ENCODE assay signal across 1 cellular context in the genomic region with DNA sequence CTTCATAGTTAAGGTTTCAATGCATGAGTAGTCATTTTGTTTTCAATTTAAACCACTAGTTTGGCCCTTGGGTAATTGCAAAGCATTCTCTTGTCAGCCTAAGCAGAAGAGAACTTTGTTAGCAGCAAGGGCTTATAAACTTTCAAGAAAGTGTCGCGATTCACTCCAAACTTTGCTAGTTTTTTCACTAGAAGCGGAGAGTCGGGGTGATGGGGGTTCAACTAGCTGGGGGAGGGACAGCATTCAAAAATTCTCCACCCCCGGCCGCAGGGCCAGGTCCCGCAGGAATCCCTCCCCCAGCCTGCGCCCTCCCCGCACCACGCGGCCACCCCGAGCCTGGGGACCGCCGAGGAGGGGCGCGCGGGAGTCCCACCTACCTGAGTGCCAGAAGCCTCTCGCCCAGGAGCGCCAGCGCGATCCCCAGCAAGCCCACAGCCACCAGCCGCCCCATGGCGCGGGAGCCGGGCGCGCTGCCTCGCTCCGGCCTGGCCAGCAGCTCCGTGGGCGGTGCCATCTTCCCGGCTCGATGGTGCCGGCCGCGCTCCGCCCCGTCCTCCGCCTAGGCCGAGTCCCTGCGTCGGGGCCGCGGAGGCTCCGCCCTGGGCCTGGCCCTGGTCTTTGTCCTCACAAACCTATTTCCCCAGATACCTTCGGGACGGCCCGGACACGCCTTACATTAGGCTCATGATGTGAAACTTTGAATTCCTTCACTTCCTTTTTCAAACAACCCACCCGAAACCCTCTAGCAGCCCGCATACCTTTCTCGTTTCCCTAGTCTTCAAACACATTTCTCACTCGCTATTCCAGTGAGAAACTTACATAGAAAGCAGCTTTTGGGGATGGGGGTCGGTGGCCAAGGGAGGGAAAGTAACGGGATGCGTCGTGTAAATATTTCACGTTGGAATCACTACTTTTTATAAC.
TF ChIP-seq lines count a peak whose summit lies in the region.

A gene (minus strand): TSS at position 528 of the 921 bp plus-strand sequence. CDS start 77 bp downstream, at position 451.

TF ChIP-seq in K562, 482 proteins besides CTCF, POLR2A, EP300 and RAD21 (continued from another document and continues in another):
- TF ChIP-seq, protein P1, sequence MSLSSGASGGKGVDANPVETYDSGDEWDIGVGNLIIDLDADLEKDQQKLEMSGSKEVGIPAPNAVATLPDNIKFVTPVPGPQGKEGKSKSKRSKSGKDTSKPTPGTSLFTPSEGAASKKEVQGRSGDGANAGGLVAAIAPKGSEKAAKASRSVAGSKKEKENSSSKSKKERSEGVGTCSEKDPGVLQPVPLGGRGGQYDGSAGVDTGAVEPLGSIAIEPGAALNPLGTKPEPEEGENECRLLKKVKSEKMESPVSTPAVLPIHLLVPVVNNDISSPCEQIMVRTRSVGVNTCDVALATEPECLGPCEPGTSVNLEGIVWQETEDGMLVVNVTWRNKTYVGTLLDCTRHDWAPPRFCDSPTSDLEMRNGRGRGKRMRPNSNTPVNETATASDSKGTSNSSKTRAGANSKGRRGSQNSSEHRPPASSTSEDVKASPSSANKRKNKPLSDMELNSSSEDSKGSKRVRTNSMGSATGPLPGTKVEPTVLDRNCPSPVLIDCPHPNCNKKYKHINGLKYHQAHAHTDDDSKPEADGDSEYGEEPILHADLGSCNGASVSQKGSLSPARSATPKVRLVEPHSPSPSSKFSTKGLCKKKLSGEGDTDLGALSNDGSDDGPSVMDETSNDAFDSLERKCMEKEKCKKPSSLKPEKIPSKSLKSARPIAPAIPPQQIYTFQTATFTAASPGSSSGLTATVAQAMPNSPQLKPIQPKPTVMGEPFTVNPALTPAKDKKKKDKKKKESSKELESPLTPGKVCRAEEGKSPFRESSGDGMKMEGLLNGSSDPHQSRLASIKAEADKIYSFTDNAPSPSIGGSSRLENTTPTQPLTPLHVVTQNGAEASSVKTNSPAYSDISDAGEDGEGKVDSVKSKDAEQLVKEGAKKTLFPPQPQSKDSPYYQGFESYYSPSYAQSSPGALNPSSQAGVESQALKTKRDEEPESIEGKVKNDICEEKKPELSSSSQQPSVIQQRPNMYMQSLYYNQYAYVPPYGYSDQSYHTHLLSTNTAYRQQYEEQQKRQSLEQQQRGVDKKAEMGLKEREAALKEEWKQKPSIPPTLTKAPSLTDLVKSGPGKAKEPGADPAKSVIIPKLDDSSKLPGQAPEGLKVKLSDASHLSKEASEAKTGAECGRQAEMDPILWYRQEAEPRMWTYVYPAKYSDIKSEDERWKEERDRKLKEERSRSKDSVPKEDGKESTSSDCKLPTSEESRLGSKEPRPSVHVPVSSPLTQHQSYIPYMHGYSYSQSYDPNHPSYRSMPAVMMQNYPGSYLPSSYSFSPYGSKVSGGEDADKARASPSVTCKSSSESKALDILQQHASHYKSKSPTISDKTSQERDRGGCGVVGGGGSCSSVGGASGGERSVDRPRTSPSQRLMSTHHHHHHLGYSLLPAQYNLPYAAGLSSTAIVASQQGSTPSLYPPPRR (CRISPR knock-in tag; IDR thresholded peaks at IDR 0.05; ENCODE audit: borderline replicate concordance), result no peak
- TF ChIP-seq NR4A1 (CRISPR knock-in tag; IDR thresholded peaks at IDR 0.05) (no peak), NR4A1 (tag; IDR thresholded peaks at IDR 0.05) (peak; percentile 63; the same call in 1 of the 2 replicates), PTRF (tag; IDR thresholded peaks at IDR 0.05) (no peak), U2AF2 (optimal IDR thresholded peaks at IDR 0.05; ENCODE audit: low read depth, low read length) (no peak), ZNF143 (CRISPR knock-in tag; IDR thresholded peaks at IDR 0.05) (no peak), CBX5 (IDR thresholded peaks at IDR 0.05; ENCODE audit: borderline replicate concordance, low read depth) (no peak), ZFPM2 (CRISPR knock-in tag; IDR thresholded peaks at IDR 0.05) (0 out of 2 replicates have a peak, but pooled peaks have one; percentile 6), MBD2 (IDR thresholded peaks at IDR 0.05; ENCODE audit: borderline replicate concordance, low read depth) (no peak; the same call in 1 of the 2 replicates), PHB (CRISPR knock-in tag; IDR thresholded peaks at IDR 0.05) (no peak), BRD4 (IDR thresholded peaks at IDR 0.05) (peak; percentile 60; the same call in 1 of the 2 replicates), ESRRA (IDR thresholded peaks at IDR 0.05; ENCODE audit: borderline replicate concordance, low read depth) (peak; percentile 26; the same call in 1 of the 2 replicates), NCOA6 (IDR thresholded peaks at IDR 0.05) (no peak), FIP1L1 (IDR thresholded peaks at IDR 0.05; ENCODE audit: low read depth, low read length, poor library complexity, severe bottlenecking) (peak; percentile 65), EGR1 (conservative IDR thresholded peaks at IDR 0.05) (peak; percentile 72), TEAD4 (IDR thresholded peaks at IDR 0.05; ENCODE audit: low read length) (no peak; the same call in 1 of the 2 replicates), TEAD4 (CRISPR knock-in tag; IDR thresholded peaks at IDR 0.05; ENCODE audit: borderline replicate concordance) (peak; percentile 37; the same call in 1 of the 2 replicates), CC2D1A (IDR thresholded peaks at IDR 0.05) (no peak), SOX6 (IDR thresholded peaks at IDR 0.05) (peak; percentile 43; the same call in 1 of the 2 replicates)
- TF ChIP-seq, protein P2, sequence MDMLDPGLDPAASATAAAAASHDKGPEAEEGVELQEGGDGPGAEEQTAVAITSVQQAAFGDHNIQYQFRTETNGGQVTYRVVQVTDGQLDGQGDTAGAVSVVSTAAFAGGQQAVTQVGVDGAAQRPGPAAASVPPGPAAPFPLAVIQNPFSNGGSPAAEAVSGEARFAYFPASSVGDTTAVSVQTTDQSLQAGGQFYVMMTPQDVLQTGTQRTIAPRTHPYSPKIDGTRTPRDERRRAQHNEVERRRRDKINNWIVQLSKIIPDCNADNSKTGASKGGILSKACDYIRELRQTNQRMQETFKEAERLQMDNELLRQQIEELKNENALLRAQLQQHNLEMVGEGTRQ (CRISPR knock-in tag; IDR thresholded peaks at IDR 0.05), result no peak; the same call in 1 of the 2 replicates
- TF ChIP-seq, protein P3, sequence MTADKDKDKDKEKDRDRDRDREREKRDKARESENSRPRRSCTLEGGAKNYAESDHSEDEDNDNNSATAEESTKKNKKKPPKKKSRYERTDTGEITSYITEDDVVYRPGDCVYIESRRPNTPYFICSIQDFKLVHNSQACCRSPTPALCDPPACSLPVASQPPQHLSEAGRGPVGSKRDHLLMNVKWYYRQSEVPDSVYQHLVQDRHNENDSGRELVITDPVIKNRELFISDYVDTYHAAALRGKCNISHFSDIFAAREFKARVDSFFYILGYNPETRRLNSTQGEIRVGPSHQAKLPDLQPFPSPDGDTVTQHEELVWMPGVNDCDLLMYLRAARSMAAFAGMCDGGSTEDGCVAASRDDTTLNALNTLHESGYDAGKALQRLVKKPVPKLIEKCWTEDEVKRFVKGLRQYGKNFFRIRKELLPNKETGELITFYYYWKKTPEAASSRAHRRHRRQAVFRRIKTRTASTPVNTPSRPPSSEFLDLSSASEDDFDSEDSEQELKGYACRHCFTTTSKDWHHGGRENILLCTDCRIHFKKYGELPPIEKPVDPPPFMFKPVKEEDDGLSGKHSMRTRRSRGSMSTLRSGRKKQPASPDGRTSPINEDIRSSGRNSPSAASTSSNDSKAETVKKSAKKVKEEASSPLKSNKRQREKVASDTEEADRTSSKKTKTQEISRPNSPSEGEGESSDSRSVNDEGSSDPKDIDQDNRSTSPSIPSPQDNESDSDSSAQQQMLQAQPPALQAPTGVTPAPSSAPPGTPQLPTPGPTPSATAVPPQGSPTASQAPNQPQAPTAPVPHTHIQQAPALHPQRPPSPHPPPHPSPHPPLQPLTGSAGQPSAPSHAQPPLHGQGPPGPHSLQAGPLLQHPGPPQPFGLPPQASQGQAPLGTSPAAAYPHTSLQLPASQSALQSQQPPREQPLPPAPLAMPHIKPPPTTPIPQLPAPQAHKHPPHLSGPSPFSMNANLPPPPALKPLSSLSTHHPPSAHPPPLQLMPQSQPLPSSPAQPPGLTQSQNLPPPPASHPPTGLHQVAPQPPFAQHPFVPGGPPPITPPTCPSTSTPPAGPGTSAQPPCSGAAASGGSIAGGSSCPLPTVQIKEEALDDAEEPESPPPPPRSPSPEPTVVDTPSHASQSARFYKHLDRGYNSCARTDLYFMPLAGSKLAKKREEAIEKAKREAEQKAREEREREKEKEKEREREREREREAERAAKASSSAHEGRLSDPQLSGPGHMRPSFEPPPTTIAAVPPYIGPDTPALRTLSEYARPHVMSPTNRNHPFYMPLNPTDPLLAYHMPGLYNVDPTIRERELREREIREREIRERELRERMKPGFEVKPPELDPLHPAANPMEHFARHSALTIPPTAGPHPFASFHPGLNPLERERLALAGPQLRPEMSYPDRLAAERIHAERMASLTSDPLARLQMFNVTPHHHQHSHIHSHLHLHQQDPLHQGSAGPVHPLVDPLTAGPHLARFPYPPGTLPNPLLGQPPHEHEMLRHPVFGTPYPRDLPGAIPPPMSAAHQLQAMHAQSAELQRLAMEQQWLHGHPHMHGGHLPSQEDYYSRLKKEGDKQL (CRISPR knock-in tag; IDR thresholded peaks at IDR 0.05; ENCODE audit: borderline replicate concordance), result no peak
- TF ChIP-seq, protein P4, sequence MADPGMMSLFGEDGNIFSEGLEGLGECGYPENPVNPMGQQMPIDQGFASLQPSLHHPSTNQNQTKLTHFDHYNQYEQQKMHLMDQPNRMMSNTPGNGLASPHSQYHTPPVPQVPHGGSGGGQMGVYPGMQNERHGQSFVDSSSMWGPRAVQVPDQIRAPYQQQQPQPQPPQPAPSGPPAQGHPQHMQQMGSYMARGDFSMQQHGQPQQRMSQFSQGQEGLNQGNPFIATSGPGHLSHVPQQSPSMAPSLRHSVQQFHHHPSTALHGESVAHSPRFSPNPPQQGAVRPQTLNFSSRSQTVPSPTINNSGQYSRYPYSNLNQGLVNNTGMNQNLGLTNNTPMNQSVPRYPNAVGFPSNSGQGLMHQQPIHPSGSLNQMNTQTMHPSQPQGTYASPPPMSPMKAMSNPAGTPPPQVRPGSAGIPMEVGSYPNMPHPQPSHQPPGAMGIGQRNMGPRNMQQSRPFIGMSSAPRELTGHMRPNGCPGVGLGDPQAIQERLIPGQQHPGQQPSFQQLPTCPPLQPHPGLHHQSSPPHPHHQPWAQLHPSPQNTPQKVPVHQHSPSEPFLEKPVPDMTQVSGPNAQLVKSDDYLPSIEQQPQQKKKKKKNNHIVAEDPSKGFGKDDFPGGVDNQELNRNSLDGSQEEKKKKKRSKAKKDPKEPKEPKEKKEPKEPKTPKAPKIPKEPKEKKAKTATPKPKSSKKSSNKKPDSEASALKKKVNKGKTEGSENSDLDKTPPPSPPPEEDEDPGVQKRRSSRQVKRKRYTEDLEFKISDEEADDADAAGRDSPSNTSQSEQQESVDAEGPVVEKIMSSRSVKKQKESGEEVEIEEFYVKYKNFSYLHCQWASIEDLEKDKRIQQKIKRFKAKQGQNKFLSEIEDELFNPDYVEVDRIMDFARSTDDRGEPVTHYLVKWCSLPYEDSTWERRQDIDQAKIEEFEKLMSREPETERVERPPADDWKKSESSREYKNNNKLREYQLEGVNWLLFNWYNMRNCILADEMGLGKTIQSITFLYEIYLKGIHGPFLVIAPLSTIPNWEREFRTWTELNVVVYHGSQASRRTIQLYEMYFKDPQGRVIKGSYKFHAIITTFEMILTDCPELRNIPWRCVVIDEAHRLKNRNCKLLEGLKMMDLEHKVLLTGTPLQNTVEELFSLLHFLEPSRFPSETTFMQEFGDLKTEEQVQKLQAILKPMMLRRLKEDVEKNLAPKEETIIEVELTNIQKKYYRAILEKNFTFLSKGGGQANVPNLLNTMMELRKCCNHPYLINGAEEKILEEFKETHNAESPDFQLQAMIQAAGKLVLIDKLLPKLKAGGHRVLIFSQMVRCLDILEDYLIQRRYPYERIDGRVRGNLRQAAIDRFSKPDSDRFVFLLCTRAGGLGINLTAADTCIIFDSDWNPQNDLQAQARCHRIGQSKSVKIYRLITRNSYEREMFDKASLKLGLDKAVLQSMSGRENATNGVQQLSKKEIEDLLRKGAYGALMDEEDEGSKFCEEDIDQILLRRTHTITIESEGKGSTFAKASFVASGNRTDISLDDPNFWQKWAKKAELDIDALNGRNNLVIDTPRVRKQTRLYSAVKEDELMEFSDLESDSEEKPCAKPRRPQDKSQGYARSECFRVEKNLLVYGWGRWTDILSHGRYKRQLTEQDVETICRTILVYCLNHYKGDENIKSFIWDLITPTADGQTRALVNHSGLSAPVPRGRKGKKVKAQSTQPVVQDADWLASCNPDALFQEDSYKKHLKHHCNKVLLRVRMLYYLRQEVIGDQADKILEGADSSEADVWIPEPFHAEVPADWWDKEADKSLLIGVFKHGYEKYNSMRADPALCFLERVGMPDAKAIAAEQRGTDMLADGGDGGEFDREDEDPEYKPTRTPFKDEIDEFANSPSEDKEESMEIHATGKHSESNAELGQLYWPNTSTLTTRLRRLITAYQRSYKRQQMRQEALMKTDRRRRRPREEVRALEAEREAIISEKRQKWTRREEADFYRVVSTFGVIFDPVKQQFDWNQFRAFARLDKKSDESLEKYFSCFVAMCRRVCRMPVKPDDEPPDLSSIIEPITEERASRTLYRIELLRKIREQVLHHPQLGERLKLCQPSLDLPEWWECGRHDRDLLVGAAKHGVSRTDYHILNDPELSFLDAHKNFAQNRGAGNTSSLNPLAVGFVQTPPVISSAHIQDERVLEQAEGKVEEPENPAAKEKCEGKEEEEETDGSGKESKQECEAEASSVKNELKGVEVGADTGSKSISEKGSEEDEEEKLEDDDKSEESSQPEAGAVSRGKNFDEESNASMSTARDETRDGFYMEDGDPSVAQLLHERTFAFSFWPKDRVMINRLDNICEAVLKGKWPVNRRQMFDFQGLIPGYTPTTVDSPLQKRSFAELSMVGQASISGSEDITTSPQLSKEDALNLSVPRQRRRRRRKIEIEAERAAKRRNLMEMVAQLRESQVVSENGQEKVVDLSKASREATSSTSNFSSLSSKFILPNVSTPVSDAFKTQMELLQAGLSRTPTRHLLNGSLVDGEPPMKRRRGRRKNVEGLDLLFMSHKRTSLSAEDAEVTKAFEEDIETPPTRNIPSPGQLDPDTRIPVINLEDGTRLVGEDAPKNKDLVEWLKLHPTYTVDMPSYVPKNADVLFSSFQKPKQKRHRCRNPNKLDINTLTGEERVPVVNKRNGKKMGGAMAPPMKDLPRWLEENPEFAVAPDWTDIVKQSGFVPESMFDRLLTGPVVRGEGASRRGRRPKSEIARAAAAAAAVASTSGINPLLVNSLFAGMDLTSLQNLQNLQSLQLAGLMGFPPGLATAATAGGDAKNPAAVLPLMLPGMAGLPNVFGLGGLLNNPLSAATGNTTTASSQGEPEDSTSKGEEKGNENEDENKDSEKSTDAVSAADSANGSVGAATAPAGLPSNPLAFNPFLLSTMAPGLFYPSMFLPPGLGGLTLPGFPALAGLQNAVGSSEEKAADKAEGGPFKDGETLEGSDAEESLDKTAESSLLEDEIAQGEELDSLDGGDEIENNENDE (IDR thresholded peaks at IDR 0.05; ENCODE audit: low read depth, low read length), result no peak
- TF ChIP-seq, protein P5, sequence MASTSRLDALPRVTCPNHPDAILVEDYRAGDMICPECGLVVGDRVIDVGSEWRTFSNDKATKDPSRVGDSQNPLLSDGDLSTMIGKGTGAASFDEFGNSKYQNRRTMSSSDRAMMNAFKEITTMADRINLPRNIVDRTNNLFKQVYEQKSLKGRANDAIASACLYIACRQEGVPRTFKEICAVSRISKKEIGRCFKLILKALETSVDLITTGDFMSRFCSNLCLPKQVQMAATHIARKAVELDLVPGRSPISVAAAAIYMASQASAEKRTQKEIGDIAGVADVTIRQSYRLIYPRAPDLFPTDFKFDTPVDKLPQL (IDR thresholded peaks at IDR 0.05; ENCODE audit: extremely low read depth, insufficient read length), result no peak
- TF ChIP-seq, protein P6, sequence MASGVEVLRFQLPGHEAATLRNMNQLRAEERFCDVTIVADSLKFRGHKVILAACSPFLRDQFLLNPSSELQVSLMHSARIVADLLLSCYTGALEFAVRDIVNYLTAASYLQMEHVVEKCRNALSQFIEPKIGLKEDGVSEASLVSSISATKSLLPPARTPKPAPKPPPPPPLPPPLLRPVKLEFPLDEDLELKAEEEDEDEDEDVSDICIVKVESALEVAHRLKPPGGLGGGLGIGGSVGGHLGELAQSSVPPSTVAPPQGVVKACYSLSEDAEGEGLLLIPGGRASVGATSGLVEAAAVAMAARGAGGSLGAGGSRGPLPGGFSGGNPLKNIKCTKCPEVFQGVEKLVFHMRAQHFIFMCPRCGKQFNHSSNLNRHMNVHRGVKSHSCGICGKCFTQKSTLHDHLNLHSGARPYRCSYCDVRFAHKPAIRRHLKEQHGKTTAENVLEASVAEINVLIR (CRISPR knock-in tag; IDR thresholded peaks at IDR 0.05), result no peak
